12 cellular contexts compared by ENCODE assay signal in the genomic region with DNA sequence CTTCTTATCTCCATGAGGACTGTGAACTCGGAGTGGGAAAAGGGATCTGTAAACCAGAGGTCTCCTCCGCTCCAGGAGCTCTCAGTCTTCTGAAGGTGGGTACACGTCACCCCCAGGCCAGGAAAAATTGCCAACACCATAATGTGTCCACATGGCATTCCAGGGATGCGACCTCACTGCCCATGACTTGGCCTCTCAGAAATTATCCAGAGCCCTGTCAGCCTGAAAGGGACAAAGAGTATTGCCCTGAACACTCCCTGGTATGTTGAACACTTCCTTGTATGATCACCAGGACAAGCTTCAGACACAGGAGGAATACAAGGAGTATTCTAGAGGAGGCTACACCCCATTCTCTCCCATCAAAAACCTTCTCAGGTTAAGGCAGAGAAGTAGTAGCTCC.
DNase-seq lines count a peak whose midpoint lies in the region; ATAC-seq and TF ChIP-seq lines count a peak whose summit lies in the region.
"Had no signal": no experiment of that assay in that cellular context is flagged by ENCODE, and none has a peak within 500 bp of the region (broad histone marks: within the 10 kb centered on the region; RNA-seq: fewer than 3 reads in every experiment).

No MANE protein-coding gene starts in this region.

- H3K9me3 ChIP-seq in upper lobe of right lung = no peaks in the 10 kb centered on the region

- H3K36me3 ChIP-seq in upper lobe of right lung = no peaks in the 10 kb centered on the region
- H3K36me3 ChIP-seq: left lung, spleen had no signal

- intact Hi-C loops in upper lobe of right lung (cut with DNase I) = no loop called here

- peak; percentile 58 for DNase-seq in HS-5 (ENCODE audit: low read depth)
- DNase-seq in astrocyte of the spinal cord (ENCODE audit: low read depth, low spot score) = peak; percentile 9
- peak; percentile 9 for DNase-seq in hepatic stellate cell (ENCODE audit: low spot score)
- DNase-seq in upper lobe of right lung = no peak
- DNase-seq in KBM-7 = no peak
- no peak for DNase-seq in NCI-H187 (lab: John Stamatoyannopoulos, UW)
- DNase-seq: activated CD4-positive, CD25-positive, alpha-beta regulatory T cell; dermis blood vessel endothelial cell; left lung; spleen; SW 1271 had no signal

- no peaks in the 10 kb centered on the region for H3K27me3 ChIP-seq in upper lobe of right lung

- in situ Hi-C loops in astrocyte of the spinal cord (cut with HindIII; ENCODE audit: low sequenced_read_pairs) (no loop called here), KBM-7 (cut with MboI; ENCODE audit: low pct_unique_long_range_greater_than_20kb, low sequenced_read_pairs) (no loop called here)

- TF ChIP-seq CTCF in astrocyte of the spinal cord (IDR thresholded peaks at IDR 0.05; ENCODE audit: low read depth, low read length) (no peak), upper lobe of right lung (IDR thresholded peaks at IDR 0.05) (no peak)

- H3K27ac ChIP-seq in upper lobe of right lung = no peak overlapping the region
- H3K27ac ChIP-seq: left lung, spleen had no signal

- peak; percentile 9 for ATAC-seq in upper lobe of right lung
- no peak for ATAC-seq in GM19395 (IDR thresholded peaks at IDR 0.05; ENCODE audit: unreplicated experiment)
- ATAC-seq: left lung had no signal

- H3K4me3 ChIP-seq in astrocyte of the spinal cord (ENCODE audit: low read depth, low read length) (no peak overlapping the region), upper lobe of right lung (no peak overlapping the region)
- H3K4me3 ChIP-seq: left lung, spleen had no signal

- H3K4me1 ChIP-seq in upper lobe of right lung = no peaks in the 10 kb centered on the region
- H3K4me1 ChIP-seq: left lung, spleen had no signal

Comparison
In these comparisons a context has a peak if more than half of its experiments do, and no peak if none do; other contexts are left out.
1. DNase-seq: peak in HS-5 (single experiment), astrocyte of the spinal cord (single experiment) and hepatic stellate cell (single experiment); none in upper lobe of right lung (single experiment), KBM-7 (single experiment) and NCI-H187 (0 of 2).